Comparison of ENCODE assay signal across 8 cellular contexts in the genomic region with DNA sequence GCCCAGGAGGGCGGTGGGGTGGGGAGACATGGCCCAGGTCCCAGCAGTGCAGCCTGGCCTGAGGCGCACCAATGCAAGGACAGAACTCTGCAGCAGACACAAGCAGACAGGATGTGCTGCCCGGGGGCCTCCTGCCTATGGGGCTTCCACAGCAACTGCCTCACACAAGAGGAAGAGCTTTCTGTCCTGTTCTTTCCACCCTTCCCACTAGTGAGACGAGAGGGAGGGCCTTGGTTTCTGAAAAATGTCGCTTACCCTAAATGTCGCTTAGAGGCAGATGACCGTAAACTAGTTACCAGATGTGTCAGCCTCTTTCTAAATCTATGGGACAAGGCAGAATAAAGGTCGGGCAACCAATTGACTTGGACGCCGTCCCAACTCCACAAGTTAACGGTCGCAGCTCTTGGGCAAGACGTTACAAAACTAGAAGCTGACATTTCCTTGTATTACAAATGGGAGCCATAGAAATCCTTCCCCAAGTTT. TPM values are rescaled to one million over a fixed set of nuclear protein-coding genes. Genes with fewer than 3 reads are reported as not detected.
A peak's percentile ranks its signal among the peaks of the same experiment; 100 is the strongest.
DNase-seq lines count a peak whose midpoint lies in the region; ATAC-seq and TF ChIP-seq lines count a peak whose summit lies in the region.

A gene with protein sequence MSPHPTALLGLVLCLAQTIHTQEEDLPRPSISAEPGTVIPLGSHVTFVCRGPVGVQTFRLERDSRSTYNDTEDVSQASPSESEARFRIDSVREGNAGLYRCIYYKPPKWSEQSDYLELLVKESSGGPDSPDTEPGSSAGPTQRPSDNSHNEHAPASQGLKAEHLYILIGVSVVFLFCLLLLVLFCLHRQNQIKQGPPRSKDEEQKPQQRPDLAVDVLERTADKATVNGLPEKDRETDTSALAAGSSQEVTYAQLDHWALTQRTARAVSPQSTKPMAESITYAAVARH (minus strand): TSS at position 157 of the 483 bp plus-strand sequence. CDS start 127 bp downstream, at position 30.

- H3K4me3 ChIP-seq in NB4 (ENCODE audit: low read depth, low read length): peak within 1 kb of the TSS; percentile 77

- ATAC-seq in left ventricle myocardium superior (peak; percentile 79), GM18517 (IDR thresholded peaks at IDR 0.05; ENCODE audit: unreplicated experiment) (no peak), GM21737 (IDR thresholded peaks at IDR 0.05; ENCODE audit: unreplicated experiment) (no peak)

- TF ChIP-seq POLR2A in NB4 (IDR thresholded peaks at IDR 0.05; ENCODE audit: extremely low read depth, insufficient read length): peak; percentile 56

- DNase-seq in NB4 (ENCODE audit: low read depth) (peak; percentile 91), activated T-cell treated with anti-CD3 and anti-CD28 coated beads for 48 hours (ENCODE audit: low read depth) (peak; percentile 39), left ventricle myocardium superior (peak; percentile 57), SW 1271 (lab: John Stamatoyannopoulos, UW) (no peak), NCI-H2171 (lab: John Stamatoyannopoulos, UW) (no peak)
- DNase-seq in stimulated activated CD8-positive, alpha-beta memory T cell treated with anti-CD3 and anti-CD28 coated beads, Interleukin-12 subunit alpha, Interleukin-12 subunit beta, amount 100 ng/mL, for 1 hour (ENCODE audit: low read depth): peak; percentile 30

- intact Hi-C loops in left ventricle myocardium superior (cut with micrococcal nuclease): no loop called here

- no peak for TF ChIP-seq CTCF in NB4 (IDR thresholded peaks at IDR 0.05; ENCODE audit: low read depth, low read length)

RNA-seq across cellular contexts. Expression of the gene that starts here (rescaled TPM):
- total RNA-seq in left ventricle myocardium superior: 5.9 TPM

Comparison
In these comparisons a context has a peak if more than half of its experiments do, and no peak if none do; other contexts are left out.
1. DNase-seq: peak in NB4 (single experiment), activated T-cell treated with anti-CD3 and anti-CD28 coated beads for 48 hours (single experiment), left ventricle myocardium superior (single experiment) and stimulated activated CD8-positive, alpha-beta memory T cell treated with anti-CD3 and anti-CD28 coated beads, Interleukin-12 subunit alpha, Interleukin-12 subunit beta, amount 100 ng/mL, for 1 hour (single experiment); none in SW 1271 (0 of 2) and NCI-H2171 (single experiment).